1 cellular context compared by ENCODE assay signal in the genomic region with DNA sequence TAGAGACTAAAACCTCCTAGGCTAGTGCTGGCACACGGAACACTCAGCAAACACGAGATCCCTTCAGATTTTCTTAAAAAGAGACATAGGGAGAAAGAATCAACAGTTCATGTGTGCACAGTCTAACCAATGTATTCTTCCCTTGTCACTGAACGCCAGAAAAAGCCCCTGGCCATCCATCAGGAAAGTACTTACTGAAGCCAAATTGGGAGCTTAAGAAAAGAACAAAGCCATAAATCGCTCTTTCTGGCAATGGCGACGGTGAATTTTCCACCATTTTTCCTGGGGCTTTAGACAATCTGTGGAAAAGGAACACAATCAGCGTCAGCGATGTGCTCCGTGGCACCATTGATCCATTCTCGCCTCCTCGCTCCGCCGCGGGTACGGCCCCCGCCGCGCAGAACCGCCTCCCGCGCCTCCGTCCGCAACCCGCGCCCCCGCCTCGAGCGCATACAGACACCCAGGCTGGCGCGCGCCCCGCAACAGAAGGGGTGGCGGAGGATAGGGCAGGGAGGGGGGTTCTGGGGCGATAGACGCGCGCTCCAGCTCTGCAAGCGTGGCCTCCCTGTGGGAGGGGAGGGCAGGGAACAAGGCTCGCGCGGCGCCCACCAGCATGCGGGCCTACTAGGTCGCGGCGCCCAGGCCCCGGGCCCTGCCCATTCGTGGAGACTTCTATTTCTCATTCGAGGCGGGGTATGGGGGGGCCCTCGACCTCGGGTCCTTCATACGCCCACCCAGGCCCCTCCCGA.
TF ChIP-seq lines count a peak whose summit lies in the region.

No MANE protein-coding gene starts in this region.

TF ChIP-seq in K562, 482 proteins besides CTCF, POLR2A, EP300 and RAD21 (continued from another document and continues in another):
- TF ChIP-seq, protein P1, sequence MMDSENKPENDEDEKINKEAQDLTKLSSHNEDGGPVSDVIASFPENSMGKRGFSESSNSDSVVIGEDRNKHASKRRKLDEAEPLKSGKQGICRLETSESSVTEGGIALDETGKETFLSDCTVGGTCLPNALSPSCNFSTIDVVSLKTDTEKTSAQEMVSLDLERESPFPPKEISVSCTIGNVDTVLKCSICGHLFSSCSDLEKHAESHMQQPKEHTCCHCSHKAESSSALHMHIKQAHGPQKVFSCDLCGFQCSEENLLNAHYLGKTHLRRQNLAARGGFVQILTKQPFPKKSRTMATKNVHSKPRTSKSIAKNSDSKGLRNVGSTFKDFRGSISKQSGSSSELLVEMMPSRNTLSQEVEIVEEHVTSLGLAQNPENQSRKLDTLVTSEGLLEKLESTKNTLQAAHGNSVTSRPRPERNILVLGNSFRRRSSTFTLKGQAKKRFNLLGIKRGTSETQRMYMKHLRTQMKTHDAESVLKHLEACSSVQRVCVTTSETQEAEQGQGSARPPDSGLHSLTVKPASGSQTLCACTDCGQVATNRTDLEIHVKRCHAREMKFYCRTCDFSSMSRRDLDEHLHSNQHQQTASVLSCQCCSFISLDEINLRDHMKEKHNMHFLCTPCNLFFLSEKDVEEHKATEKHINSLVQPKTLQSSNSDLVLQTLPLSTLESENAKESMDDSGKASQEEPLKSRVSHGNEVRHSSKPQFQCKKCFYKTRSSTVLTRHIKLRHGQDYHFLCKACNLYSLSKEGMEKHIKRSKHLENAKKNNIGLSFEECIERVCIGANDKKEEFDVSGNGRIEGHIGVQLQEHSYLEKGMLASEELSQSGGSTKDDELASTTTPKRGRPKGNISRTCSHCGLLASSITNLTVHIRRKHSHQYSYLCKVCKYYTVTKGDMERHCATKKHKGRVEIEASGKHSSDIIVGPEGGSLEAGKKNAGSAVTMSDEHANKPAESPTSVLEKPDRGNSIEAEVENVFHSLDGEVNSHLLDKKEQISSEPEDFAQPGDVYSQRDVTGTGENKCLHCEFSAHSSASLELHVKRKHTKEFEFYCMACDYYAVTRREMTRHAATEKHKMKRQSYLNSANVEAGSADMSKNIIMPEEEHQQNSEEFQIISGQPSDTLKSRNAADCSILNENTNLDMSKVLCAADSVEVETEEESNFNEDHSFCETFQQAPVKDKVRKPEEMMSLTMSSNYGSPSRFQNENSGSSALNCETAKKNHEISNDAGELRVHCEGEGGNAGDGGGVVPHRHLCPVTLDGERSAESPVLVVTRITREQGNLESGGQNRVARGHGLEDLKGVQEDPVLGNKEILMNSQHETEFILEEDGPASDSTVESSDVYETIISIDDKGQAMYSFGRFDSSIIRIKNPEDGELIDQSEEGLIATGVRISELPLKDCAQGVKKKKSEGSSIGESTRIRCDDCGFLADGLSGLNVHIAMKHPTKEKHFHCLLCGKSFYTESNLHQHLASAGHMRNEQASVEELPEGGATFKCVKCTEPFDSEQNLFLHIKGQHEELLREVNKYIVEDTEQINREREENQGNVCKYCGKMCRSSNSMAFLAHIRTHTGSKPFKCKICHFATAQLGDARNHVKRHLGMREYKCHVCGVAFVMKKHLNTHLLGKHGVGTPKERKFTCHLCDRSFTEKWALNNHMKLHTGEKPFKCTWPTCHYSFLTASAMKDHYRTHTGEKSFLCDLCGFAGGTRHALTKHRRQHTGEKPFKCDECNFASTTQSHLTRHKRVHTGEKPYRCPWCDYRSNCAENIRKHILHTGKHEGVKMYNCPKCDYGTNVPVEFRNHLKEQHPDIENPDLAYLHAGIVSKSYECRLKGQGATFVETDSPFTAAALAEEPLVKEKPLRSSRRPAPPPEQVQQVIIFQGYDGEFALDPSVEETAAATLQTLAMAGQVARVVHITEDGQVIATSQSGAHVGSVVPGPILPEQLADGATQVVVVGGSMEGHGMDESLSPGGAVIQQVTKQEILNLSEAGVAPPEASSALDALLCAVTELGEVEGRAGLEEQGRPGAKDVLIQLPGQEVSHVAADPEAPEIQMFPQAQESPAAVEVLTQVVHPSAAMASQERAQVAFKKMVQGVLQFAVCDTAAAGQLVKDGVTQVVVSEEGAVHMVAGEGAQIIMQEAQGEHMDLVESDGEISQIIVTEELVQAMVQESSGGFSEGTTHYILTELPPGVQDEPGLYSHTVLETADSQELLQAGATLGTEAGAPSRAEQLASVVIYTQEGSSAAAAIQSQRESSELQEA (IDR thresholded peaks at IDR 0.05; ENCODE audit: low read depth) = no peak
- TF ChIP-seq ZNF668 (CRISPR knock-in tag; IDR thresholded peaks at IDR 0.05) (no peak), PHF20 (IDR thresholded peaks at IDR 0.05; ENCODE audit: partially characterized antibody) (peak; percentile 72), ZNF785 (CRISPR knock-in tag; IDR thresholded peaks at IDR 0.05) (no peak), ZNF354B (CRISPR knock-in tag; IDR thresholded peaks at IDR 0.05) (no peak), EP400 (IDR thresholded peaks at IDR 0.05) (peak; percentile 71; the same call in 1 of the 2 replicates), ZNF239 (CRISPR knock-in tag; IDR thresholded peaks at IDR 0.05) (no peak), CBX1 (IDR thresholded peaks at IDR 0.05; ENCODE audit: low read depth) (no peak), ZNF146 (CRISPR knock-in tag; IDR thresholded peaks at IDR 0.05; ENCODE audit: unreplicated experiment) (no peak), TCF3 (CRISPR knock-in tag; IDR thresholded peaks at IDR 0.05) (0 out of 2 replicates have a peak, but pooled peaks have one; percentile 6), FOXM1 (IDR thresholded peaks at IDR 0.05; ENCODE audit: low read depth) (no peak), FOXM1 (CRISPR knock-in tag; IDR thresholded peaks at IDR 0.05; ENCODE audit: low read depth) (peak; percentile 74; the same call in 1 of the 2 replicates), KDM5B (IDR thresholded peaks at IDR 0.05; ENCODE audit: insufficient replicate concordance, low read depth, low read length) (peak; percentile 30), MCM7 (IDR thresholded peaks at IDR 0.05) (no peak), CHCHD3 (CRISPR knock-in tag; IDR thresholded peaks at IDR 0.05) (no peak), GABPA (tag; conservative IDR thresholded peaks at IDR 0.05; ENCODE audit: low read depth) (no peak), MYNN (IDR thresholded peaks at IDR 0.05) (peak; percentile 33; the same call in 1 of the 2 replicates), MYNN (CRISPR knock-in tag; IDR thresholded peaks at IDR 0.05) (no peak), CBFA2T2 (conservative IDR thresholded peaks at IDR 0.05) (no peak), HEY1 (CRISPR knock-in tag; IDR thresholded peaks at IDR 0.05; ENCODE audit: borderline replicate concordance) (no peak; the same call in 1 of the 2 replicates), ZNF212 (CRISPR knock-in tag; IDR thresholded peaks at IDR 0.05) (no peak), HDAC3 (IDR thresholded peaks at IDR 0.05; ENCODE audit: borderline replicate concordance, partially characterized antibody) (no peak), RCOR1 (IDR thresholded peaks at IDR 0.05; ENCODE audit: borderline replicate concordance in 1 of 2, low read depth in 2 of 2, low read length in 2 of 2) (no peak)
- TF ChIP-seq, protein P2, sequence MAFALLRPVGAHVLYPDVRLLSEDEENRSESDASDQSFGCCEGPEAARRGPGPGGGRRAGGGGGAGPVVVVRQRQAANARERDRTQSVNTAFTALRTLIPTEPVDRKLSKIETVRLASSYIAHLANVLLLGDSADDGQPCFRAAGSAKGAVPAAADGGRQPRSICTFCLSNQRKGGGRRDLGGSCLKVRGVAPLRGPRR (CRISPR knock-in tag; IDR thresholded peaks at IDR 0.05) = no peak
- TF ChIP-seq, protein P3, sequence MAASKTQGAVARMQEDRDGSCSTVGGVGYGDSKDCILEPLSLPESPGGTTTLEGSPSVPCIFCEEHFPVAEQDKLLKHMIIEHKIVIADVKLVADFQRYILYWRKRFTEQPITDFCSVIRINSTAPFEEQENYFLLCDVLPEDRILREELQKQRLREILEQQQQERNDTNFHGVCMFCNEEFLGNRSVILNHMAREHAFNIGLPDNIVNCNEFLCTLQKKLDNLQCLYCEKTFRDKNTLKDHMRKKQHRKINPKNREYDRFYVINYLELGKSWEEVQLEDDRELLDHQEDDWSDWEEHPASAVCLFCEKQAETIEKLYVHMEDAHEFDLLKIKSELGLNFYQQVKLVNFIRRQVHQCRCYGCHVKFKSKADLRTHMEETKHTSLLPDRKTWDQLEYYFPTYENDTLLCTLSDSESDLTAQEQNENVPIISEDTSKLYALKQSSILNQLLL (CRISPR knock-in tag; IDR thresholded peaks at IDR 0.05; ENCODE audit: borderline replicate concordance) = no peak
- TF ChIP-seq, protein P4, sequence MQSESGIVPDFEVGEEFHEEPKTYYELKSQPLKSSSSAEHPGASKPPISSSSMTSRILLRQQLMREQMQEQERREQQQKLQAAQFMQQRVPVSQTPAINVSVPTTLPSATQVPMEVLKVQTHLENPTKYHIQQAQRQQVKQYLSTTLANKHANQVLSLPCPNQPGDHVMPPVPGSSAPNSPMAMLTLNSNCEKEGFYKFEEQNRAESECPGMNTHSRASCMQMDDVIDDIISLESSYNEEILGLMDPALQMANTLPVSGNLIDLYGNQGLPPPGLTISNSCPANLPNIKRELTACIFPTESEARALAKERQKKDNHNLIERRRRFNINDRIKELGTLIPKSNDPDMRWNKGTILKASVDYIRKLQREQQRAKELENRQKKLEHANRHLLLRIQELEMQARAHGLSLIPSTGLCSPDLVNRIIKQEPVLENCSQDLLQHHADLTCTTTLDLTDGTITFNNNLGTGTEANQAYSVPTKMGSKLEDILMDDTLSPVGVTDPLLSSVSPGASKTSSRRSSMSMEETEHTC (IDR thresholded peaks at IDR 0.05) = no peak
- TF ChIP-seq, protein P5, sequence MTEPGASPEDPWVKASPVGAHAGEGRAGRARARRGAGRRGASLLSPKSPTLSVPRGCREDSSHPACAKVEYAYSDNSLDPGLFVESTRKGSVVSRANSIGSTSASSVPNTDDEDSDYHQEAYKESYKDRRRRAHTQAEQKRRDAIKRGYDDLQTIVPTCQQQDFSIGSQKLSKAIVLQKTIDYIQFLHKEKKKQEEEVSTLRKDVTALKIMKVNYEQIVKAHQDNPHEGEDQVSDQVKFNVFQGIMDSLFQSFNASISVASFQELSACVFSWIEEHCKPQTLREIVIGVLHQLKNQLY (CRISPR knock-in tag; conservative IDR thresholded peaks at IDR 0.05) = peak in 1 of 2 experiments; percentile 55; a peak in 1 of 4 replicates
- TF ChIP-seq, protein P6, sequence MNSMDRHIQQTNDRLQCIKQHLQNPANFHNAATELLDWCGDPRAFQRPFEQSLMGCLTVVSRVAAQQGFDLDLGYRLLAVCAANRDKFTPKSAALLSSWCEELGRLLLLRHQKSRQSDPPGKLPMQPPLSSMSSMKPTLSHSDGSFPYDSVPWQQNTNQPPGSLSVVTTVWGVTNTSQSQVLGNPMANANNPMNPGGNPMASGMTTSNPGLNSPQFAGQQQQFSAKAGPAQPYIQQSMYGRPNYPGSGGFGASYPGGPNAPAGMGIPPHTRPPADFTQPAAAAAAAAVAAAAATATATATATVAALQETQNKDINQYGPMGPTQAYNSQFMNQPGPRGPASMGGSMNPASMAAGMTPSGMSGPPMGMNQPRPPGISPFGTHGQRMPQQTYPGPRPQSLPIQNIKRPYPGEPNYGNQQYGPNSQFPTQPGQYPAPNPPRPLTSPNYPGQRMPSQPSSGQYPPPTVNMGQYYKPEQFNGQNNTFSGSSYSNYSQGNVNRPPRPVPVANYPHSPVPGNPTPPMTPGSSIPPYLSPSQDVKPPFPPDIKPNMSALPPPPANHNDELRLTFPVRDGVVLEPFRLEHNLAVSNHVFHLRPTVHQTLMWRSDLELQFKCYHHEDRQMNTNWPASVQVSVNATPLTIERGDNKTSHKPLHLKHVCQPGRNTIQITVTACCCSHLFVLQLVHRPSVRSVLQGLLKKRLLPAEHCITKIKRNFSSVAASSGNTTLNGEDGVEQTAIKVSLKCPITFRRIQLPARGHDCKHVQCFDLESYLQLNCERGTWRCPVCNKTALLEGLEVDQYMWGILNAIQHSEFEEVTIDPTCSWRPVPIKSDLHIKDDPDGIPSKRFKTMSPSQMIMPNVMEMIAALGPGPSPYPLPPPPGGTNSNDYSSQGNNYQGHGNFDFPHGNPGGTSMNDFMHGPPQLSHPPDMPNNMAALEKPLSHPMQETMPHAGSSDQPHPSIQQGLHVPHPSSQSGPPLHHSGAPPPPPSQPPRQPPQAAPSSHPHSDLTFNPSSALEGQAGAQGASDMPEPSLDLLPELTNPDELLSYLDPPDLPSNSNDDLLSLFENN (IDR thresholded peaks at IDR 0.05; ENCODE audit: low read depth in 2 of 2, low read length in 2 of 2) = no peak
- TF ChIP-seq, protein P7, sequence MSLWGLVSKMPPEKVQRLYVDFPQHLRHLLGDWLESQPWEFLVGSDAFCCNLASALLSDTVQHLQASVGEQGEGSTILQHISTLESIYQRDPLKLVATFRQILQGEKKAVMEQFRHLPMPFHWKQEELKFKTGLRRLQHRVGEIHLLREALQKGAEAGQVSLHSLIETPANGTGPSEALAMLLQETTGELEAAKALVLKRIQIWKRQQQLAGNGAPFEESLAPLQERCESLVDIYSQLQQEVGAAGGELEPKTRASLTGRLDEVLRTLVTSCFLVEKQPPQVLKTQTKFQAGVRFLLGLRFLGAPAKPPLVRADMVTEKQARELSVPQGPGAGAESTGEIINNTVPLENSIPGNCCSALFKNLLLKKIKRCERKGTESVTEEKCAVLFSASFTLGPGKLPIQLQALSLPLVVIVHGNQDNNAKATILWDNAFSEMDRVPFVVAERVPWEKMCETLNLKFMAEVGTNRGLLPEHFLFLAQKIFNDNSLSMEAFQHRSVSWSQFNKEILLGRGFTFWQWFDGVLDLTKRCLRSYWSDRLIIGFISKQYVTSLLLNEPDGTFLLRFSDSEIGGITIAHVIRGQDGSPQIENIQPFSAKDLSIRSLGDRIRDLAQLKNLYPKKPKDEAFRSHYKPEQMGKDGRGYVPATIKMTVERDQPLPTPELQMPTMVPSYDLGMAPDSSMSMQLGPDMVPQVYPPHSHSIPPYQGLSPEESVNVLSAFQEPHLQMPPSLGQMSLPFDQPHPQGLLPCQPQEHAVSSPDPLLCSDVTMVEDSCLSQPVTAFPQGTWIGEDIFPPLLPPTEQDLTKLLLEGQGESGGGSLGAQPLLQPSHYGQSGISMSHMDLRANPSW (CRISPR knock-in tag; IDR thresholded peaks at IDR 0.05) = peak; percentile 82; the same call in 1 of the 2 replicates
- TF ChIP-seq, protein P8, sequence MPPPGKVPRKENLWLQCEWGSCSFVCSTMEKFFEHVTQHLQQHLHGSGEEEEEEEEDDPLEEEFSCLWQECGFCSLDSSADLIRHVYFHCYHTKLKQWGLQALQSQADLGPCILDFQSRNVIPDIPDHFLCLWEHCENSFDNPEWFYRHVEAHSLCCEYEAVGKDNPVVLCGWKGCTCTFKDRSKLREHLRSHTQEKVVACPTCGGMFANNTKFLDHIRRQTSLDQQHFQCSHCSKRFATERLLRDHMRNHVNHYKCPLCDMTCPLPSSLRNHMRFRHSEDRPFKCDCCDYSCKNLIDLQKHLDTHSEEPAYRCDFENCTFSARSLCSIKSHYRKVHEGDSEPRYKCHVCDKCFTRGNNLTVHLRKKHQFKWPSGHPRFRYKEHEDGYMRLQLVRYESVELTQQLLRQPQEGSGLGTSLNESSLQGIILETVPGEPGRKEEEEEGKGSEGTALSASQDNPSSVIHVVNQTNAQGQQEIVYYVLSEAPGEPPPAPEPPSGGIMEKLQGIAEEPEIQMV (tag; conservative IDR thresholded peaks at IDR 0.05; ENCODE audit: low read depth) = no peak
- TF ChIP-seq, protein P9, sequence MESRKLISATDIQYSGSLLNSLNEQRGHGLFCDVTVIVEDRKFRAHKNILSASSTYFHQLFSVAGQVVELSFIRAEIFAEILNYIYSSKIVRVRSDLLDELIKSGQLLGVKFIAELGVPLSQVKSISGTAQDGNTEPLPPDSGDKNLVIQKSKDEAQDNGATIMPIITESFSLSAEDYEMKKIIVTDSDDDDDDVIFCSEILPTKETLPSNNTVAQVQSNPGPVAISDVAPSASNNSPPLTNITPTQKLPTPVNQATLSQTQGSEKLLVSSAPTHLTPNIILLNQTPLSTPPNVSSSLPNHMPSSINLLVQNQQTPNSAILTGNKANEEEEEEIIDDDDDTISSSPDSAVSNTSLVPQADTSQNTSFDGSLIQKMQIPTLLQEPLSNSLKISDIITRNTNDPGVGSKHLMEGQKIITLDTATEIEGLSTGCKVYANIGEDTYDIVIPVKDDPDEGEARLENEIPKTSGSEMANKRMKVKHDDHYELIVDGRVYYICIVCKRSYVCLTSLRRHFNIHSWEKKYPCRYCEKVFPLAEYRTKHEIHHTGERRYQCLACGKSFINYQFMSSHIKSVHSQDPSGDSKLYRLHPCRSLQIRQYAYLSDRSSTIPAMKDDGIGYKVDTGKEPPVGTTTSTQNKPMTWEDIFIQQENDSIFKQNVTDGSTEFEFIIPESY (CRISPR knock-in tag; IDR thresholded peaks at IDR 0.05) = no peak; the same call in none of the 2 replicates
